In the genomic region with DNA sequence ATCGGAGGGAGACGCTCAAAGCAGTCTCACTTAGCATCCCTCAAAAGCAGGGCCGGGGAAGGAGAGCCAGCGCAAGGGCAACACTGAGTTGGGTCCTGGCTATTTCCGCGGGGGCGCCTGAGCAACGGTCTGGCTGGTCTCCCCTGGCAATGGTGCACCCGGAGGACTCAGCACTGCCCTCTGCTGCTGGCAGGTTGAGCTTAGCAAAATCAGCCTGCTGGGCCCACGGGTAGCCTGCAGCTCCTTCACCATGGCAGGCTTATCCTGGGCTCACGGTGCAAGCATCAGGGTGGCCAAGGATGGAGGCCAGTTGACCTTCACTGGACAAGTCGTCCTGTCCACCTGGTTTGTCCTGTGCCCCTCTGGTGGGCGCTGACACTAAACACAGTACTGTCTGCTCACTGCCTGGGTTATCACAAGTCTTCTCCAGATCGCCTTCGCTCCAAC, we compare ENCODE assay signal across 8 cellular contexts.
DNase-seq lines count a peak whose midpoint lies in the region; ATAC-seq lines count a peak whose summit lies in the region.

No MANE protein-coding gene starts in this region.

- peak; percentile 1 to 20 for DNase-seq in NCI-H187 (lab: John Stamatoyannopoulos, UW)
- DNase-seq in NCI-H187 treated with DMSO at 0.1 percent for 48 hours (lab: John Stamatoyannopoulos, UW), result no peak
- DNase-seq in NCI-H226, result peak; percentile 39
- peak; percentile 59 for DNase-seq in activated CD4-positive, alpha-beta T cell treated with anti-CD3 and anti-CD28 coated beads, Interleukin-2, amount 50 U/mL, for 1 hour
- peak; percentile 91 for DNase-seq in ecto neural progenitor cell (ENCODE audit: low spot score)
- peak; percentile 58 for DNase-seq in medulla oblongata (ENCODE audit: extremely low spot score)
- DNase-seq in stimulated activated CD8-positive, alpha-beta memory T cell treated with anti-CD3 and anti-CD28 coated beads, Interleukin-2, amount 100 ng/mL, for 1 hour (ENCODE audit: low read depth in 2 of 2), result peak; percentile 24 to 29

- ATAC-seq in GM19395 (IDR thresholded peaks at IDR 0.05; ENCODE audit: unreplicated experiment), result no peak
